In the genomic region with DNA sequence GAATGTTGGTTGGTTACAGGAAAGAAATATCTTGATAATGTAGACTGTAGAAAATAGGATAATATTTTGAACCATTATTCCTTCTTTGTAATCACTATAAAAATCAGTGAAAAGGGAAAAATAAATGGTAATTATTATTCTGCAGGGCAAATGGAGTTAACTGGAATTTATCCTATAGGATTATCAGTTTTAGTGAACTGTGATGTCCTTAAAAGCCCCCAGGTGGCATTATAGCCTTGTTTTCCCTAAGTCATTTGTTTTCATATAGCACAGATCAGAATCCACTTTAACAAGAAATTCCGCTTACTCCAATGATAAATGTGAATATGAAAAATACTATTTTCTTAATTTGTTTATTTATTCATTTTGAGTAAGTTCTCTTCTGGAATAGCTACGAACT, we compare ENCODE assay signal across 9 cellular contexts.
DNase-seq lines count a peak whose midpoint lies in the region; ATAC-seq and TF ChIP-seq lines count a peak whose summit lies in the region.
"Had no signal": no experiment of that assay in that cellular context is flagged by ENCODE, and none has a peak within 500 bp of the region (broad histone marks: within the 10 kb centered on the region; RNA-seq: fewer than 3 reads in every experiment).

No MANE protein-coding gene starts in this region.

- DNase-seq in EH (ENCODE audit: low read depth) = peak; percentile 22
- DNase-seq in RPMI8226 = peak; percentile 8
- DNase-seq in iPS DF 19.7 (ENCODE audit: low read depth, low spot score) = peak; percentile 2
- DNase-seq in GM20000 (ENCODE audit: low spot score) = no peak
- DNase-seq in NCI-H510A treated with DMSO at 0.1 percent for 48 hours (lab: John Stamatoyannopoulos, UW) = no peak
- DNase-seq: stimulated activated naive CD8-positive, alpha-beta T cell treated with anti-CD3 and anti-CD28 coated beads, Interleukin-15, amount 100 ng/mL, for 72 hours had no signal

- ATAC-seq in GM19023 (IDR thresholded peaks at IDR 0.05; ENCODE audit: unreplicated experiment) (no peak), GM21576 (IDR thresholded peaks at IDR 0.05; ENCODE audit: unreplicated experiment) (no peak)
- ATAC-seq: stimulated activated naive CD8-positive, alpha-beta T cell treated with anti-CD3 and anti-CD28 coated beads, Interleukin-15, amount 100 ng/mL, for 72 hours had no signal

- peak; percentile 51 for TF ChIP-seq RAD21 in Ishikawa (IDR thresholded peaks at IDR 0.05; ENCODE audit: low read depth)

- no peak for TF ChIP-seq CTCF in GM20000 (IDR thresholded peaks at IDR 0.05; ENCODE audit: extremely low read depth, missing control alignments)

- no peak for TF ChIP-seq EP300 in Ishikawa (IDR thresholded peaks at IDR 0.05; ENCODE audit: borderline replicate concordance)

TF ChIP-seq in Ishikawa, 13 proteins besides CTCF, POLR2A, EP300 and RAD21:
- TF ChIP-seq EGR1 (IDR thresholded peaks at IDR 0.05) (no peak), TEAD4 (IDR thresholded peaks at IDR 0.05) (no peak)
- TF ChIP-seq, protein P1, sequence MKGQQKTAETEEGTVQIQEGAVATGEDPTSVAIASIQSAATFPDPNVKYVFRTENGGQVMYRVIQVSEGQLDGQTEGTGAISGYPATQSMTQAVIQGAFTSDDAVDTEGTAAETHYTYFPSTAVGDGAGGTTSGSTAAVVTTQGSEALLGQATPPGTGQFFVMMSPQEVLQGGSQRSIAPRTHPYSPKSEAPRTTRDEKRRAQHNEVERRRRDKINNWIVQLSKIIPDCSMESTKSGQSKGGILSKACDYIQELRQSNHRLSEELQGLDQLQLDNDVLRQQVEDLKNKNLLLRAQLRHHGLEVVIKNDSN (IDR thresholded peaks at IDR 0.05) = no peak

Comparison
In these comparisons a context has a peak if more than half of its experiments do, and no peak if none do; other contexts are left out.
1. DNase-seq: peak in EH (single experiment), RPMI8226 (single experiment) and iPS DF 19.7 (single experiment); none in GM20000 (single experiment) and NCI-H510A treated with DMSO at 0.1 percent for 48 hours (single experiment).